30 cellular contexts compared by ENCODE assay signal in genomic region chr4:184778325-184778724, GRCh38.
"Had no signal": no experiment of that assay in that cellular context is flagged by ENCODE, and none has a peak within 500 bp of the region (broad histone marks: within the 10 kb centered on the region; RNA-seq: fewer than 3 reads in every experiment).

No MANE protein-coding gene starts in this region.

- DNase-seq: activated CD4-positive, alpha-beta T cell treated with anti-CD3 and anti-CD28 coated beads for 4 hours; activated CD4-positive, alpha-beta T cell treated with anti-CD3 and anti-CD28 coated beads, Interleukin-2, amount 50 U/mL, for 48 hours; activated CD8-positive, alpha-beta memory T cell treated with anti-CD3 and anti-CD28 coated beads for 24 hours; activated gamma-delta T cell; activated naive CD4-positive, alpha-beta T cell treated with anti-CD3 and anti-CD28 coated beads, Interleukin-2, amount 10 ng/mL, durations not matched to agents 7 days and 5 days; activated naive CD8-positive, alpha-beta T cell treated with anti-CD3 and anti-CD28 coated beads, Interleukin-2, amount 50 U/mL, for 24 hours; amygdala; central memory CD4-positive, alpha-beta T cell; effector CD4-positive, alpha-beta T cell; foreskin melanocyte; glutamatergic neuron; left ventricle myocardium inferior; naive B cell; nephron progenitor cell; occipital lobe; stimulated activated CD4-positive, alpha-beta T cell treated with anti-CD3 and anti-CD28 coated beads, Interleukin-12 subunit alpha, Interleukin-12 subunit beta, amount 100 ng/mL, for 4 hours; stimulated activated CD4-positive, alpha-beta T cell treated with anti-CD3 and anti-CD28 coated beads, Interleukin-4, amount 100 ng/mL, for 1 hour; substantia nigra; T-helper 9 cell; upper lobe of left lung had no signal

- H3K27ac Mint-ChIP-seq: activated naive CD4-positive, alpha-beta T cell treated with anti-CD3 and anti-CD28 coated beads, Interleukin-2, amount 10 ng/mL, durations not matched to agents 7 days and 5 days; dendritic cell treated with granulocyte-macrophage colony-stimulating factor and Interleukin-4, amounts not matched to agents 40 ng/mL and 50 ng/mL, for 4 days; mesothelial cell of epicardium; nephron progenitor cell; stimulated activated naive CD8-positive, alpha-beta T cell treated with anti-CD3 and anti-CD28 coated beads, Interleukin-15, Interleukin-2, amounts not matched to agents 100 ng/mL and 50 ng/mL, for 24 hours; T-helper 1 cell treated with Interleukin-12 subunit alpha and Interleukin-12 subunit beta and Interleukin-4 antibody, amounts not matched to agents 30 μg/mL and 1 μg/mL, for 36 hours had no signal

- H3K27me3 Mint-ChIP-seq: activated naive CD4-positive, alpha-beta T cell treated with anti-CD3 and anti-CD28 coated beads, Interleukin-2, amount 10 ng/mL, durations not matched to agents 7 days and 5 days; activated naive CD8-positive, alpha-beta T cell treated with anti-CD3 and anti-CD28 coated beads, Interleukin-2, amount 50 U/mL, for 24 hours; dendritic cell treated with granulocyte-macrophage colony-stimulating factor and Interleukin-4, amounts not matched to agents 40 ng/mL and 50 ng/mL, for 4 days; naive B cell; stimulated activated naive CD8-positive, alpha-beta T cell treated with anti-CD3 and anti-CD28 coated beads, Interleukin-15, Interleukin-2, amounts not matched to agents 100 ng/mL and 50 ng/mL, for 24 hours had no signal

- H3K9me3 Mint-ChIP-seq: dendritic cell treated with granulocyte-macrophage colony-stimulating factor and Interleukin-4, amounts not matched to agents 40 ng/mL and 50 ng/mL, for 4 days; naive B cell; stimulated activated naive CD8-positive, alpha-beta T cell treated with anti-CD3 and anti-CD28 coated beads, Interleukin-15, Interleukin-2, amounts not matched to agents 100 ng/mL and 50 ng/mL, for 24 hours had no signal

- H3K4me1 Mint-ChIP-seq: mesothelial cell of epicardium, nephron progenitor cell had no signal

- H3K9ac ChIP-seq: parathyroid adenoma had no signal

- H3K4me1 ChIP-seq: parathyroid adenoma, upper lobe of left lung had no signal

- H3K9me3 ChIP-seq: esophagus muscularis mucosa, left ventricle myocardium inferior, upper lobe of left lung had no signal

- H3K4me3 ChIP-seq: esophagus muscularis mucosa, left ventricle myocardium inferior, skin epidermis, upper lobe of left lung had no signal

- H3K27me3 ChIP-seq: esophagus muscularis mucosa, upper lobe of left lung had no signal

- H3K4me3 Mint-ChIP-seq: activated naive CD4-positive, alpha-beta T cell treated with anti-CD3 and anti-CD28 coated beads, Interleukin-2, amount 10 ng/mL, durations not matched to agents 7 days and 5 days; activated naive CD8-positive, alpha-beta T cell treated with anti-CD3 and anti-CD28 coated beads, Interleukin-2, amount 50 U/mL, for 24 hours; dendritic cell treated with granulocyte-macrophage colony-stimulating factor and Interleukin-4, amounts not matched to agents 40 ng/mL and 50 ng/mL, for 4 days; mesothelial cell of epicardium; naive B cell; nephron progenitor cell; stimulated activated naive CD8-positive, alpha-beta T cell treated with anti-CD3 and anti-CD28 coated beads, Interleukin-15, Interleukin-2, amounts not matched to agents 100 ng/mL and 50 ng/mL, for 24 hours; T-helper 1 cell treated with Interleukin-12 subunit alpha and Interleukin-12 subunit beta and Interleukin-4 antibody, amounts not matched to agents 30 μg/mL and 1 μg/mL, for 36 hours had no signal

- FAIRE-seq: islet of Langerhans, TTC549 had no signal

- H3K27ac ChIP-seq: esophagus muscularis mucosa, left ventricle myocardium inferior, parathyroid adenoma, skin epidermis, upper lobe of left lung, VCaP had no signal
